Comparison of ENCODE assay signal across 9 cellular contexts in the genomic region with DNA sequence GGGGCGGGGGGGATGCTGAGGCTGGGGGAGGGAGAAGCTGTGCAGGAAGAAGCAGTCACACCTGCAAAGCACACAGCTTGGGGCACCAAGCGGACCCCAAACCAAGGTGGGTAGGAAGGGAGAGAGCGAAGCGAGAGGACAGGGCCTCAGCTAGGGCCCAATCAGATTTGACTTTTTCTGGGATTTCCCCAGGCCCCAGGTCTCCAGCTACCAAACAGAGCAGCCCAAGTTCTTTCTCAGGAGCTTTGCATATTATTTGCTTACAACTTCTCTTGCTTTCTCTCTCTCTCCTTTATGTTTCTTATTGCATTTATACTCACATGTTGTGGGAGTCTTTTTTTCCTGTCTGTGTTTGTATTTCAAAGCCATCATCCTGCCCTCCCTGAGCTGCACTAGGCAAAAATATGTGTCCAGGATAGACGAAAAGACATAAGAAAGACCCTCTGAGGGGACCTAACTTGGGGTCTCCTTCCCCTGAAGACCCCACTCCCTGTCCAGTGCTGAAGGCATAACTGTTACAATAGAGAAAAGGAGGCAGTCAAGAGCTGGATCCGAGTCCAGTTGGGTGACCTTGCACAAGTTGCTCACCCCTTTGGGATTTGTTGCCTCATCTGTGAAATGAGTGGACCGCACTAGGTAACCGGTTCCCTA. TPM values are rescaled to one million over a fixed set of nuclear protein-coding genes. Genes with fewer than 3 reads are reported as not detected.
DNase-seq lines count a peak whose midpoint lies in the region; ATAC-seq, FAIRE-seq and TF ChIP-seq lines count a peak whose summit lies in the region.
"Had no signal": no experiment of that assay in that cellular context is flagged by ENCODE, and none has a peak within 500 bp of the region (broad histone marks: within the 10 kb centered on the region; RNA-seq: fewer than 3 reads in every experiment).

No MANE protein-coding gene starts in this region.

- intact Hi-C loops in activated T-helper 2 cell treated with anti-CD3 and anti-CD28 coated beads, Interferon-gamma antibody, Interleukin-2, Interleukin-4, amounts not matched to agents 10 μg/mL and 5 μg/mL and 100 μg/mL, durations not matched to agents 14 hours and 24 hours and 36 hours (cut with micrococcal nuclease), result no loop called here
- intact Hi-C loops in kidney (cut with DNase I), result no loop called here

- no peaks in the 10 kb centered on the region for H3K79me1 ChIP-seq in mesendoderm (ENCODE audit: low read length)

- H3K9me3 ChIP-seq in kidney (ENCODE audit: control insufficient read depth in 1 of 2, low read length in 2 of 2), result no peaks in the 10 kb centered on the region

- FAIRE-seq in kidney (lab: Jason Lieb, UNC), result no peak
- FAIRE-seq: G401.6 had no signal

- H2BK120ac ChIP-seq in mesendoderm (ENCODE audit: low read depth, low read length), result no peak overlapping the region

- H3K27ac ChIP-seq in mesendoderm (ENCODE audit: low read depth, low read length), result no peak overlapping the region
- no peak overlapping the region for H3K27ac ChIP-seq in kidney (ENCODE audit: low read depth in 2 of 2, low read length in 2 of 2)

- no peaks in the 10 kb centered on the region for H3K36me3 ChIP-seq in GM06990 (ENCODE audit: control insufficient read depth, insufficient read depth, low read length)
- no peaks in the 10 kb centered on the region for H3K36me3 ChIP-seq in mesendoderm (ENCODE audit: control insufficient read depth, insufficient read depth, low read length)
- H3K36me3 ChIP-seq in kidney (ENCODE audit: control insufficient read depth in 1 of 2, insufficient read depth in 2 of 2, low read length in 2 of 2), result no peaks in the 10 kb centered on the region

- DNase-seq in GM06990 (ENCODE audit: extremely low read depth, insufficient read length) (peak; percentile 76), GM19238 (ENCODE audit: insufficient read length, low spot score) (peak; percentile 59), mesendoderm (no peak), T1000 (lab: John Stamatoyannopoulos, UW) (no peak), kidney (no peak)
- no peak for DNase-seq in activated T-helper 2 cell treated with anti-CD3 and anti-CD28 coated beads, Interferon-gamma antibody, Interleukin-2, Interleukin-4, amounts not matched to agents 10 μg/mL and 5 μg/mL and 100 μg/mL, durations not matched to agents 14 hours and 24 hours and 36 hours (ENCODE audit: low spot score)
- DNase-seq in stimulated activated CD4-positive, alpha-beta T cell treated with anti-CD3 and anti-CD28 coated beads, Interleukin-1b, Interleukin-23, amount 100 ng/mL, for 48 hours, result no peak

- H3K23ac ChIP-seq in mesendoderm (ENCODE audit: low read length), result no peak overlapping the region

- no peak overlapping the region for H2BK5ac ChIP-seq in mesendoderm (ENCODE audit: low read length)

- peaks cover 70% of the 10 kb centered on the region for H3K4me1 Mint-ChIP-seq in activated T-helper 2 cell treated with anti-CD3 and anti-CD28 coated beads, Interferon-gamma antibody, Interleukin-2, Interleukin-4, amounts not matched to agents 10 μg/mL and 5 μg/mL and 100 μg/mL, durations not matched to agents 14 hours and 24 hours and 36 hours (ENCODE audit: low read depth)

- peaks cover 12% of the 10 kb centered on the region for H3K4me1 ChIP-seq in mesendoderm (ENCODE audit: control insufficient read depth, low read depth, low read length)
- H3K4me1 ChIP-seq in kidney (ENCODE audit: control insufficient read depth in 1 of 2, insufficient read depth in 1 of 2, low read depth in 1 of 2, low read length in 2 of 2), result peaks cover 7 to 9% of the 10 kb centered on the region in 2 donors

- no peak overlapping the region for H4K8ac ChIP-seq in mesendoderm (ENCODE audit: low read depth, low read length)

- H3K9me3 Mint-ChIP-seq in activated T-helper 2 cell treated with anti-CD3 and anti-CD28 coated beads, Interferon-gamma antibody, Interleukin-2, Interleukin-4, amounts not matched to agents 10 μg/mL and 5 μg/mL and 100 μg/mL, durations not matched to agents 14 hours and 24 hours and 36 hours, result no peaks in the 10 kb centered on the region

- no peak overlapping the region for H3K4me2 ChIP-seq in mesendoderm (ENCODE audit: low read length)

- no peak overlapping the region for H3K9ac ChIP-seq in mesendoderm (ENCODE audit: low read length)
- no peak overlapping the region for H3K9ac ChIP-seq in kidney (ENCODE audit: low read length in 2 of 2)

- peak overlapping the region; percentile 98 for H3K27ac Mint-ChIP-seq in activated T-helper 2 cell treated with anti-CD3 and anti-CD28 coated beads, Interferon-gamma antibody, Interleukin-2, Interleukin-4, amounts not matched to agents 10 μg/mL and 5 μg/mL and 100 μg/mL, durations not matched to agents 14 hours and 24 hours and 36 hours

- no peak overlapping the region for H2BK15ac ChIP-seq in mesendoderm (replicated peaks; ENCODE audit: low read depth)

- no peaks in the 10 kb centered on the region for H3K27me3 Mint-ChIP-seq in activated T-helper 2 cell treated with anti-CD3 and anti-CD28 coated beads, Interferon-gamma antibody, Interleukin-2, Interleukin-4, amounts not matched to agents 10 μg/mL and 5 μg/mL and 100 μg/mL, durations not matched to agents 14 hours and 24 hours and 36 hours (ENCODE audit: low read depth)

- TF ChIP-seq CTCF in GM06990 (IDR thresholded peaks at IDR 0.05; ENCODE audit: insufficient read depth, low read length, poor library complexity, severe bottlenecking) (no peak), kidney (IDR thresholded peaks at IDR 0.05; ENCODE audit: borderline replicate concordance, extremely low read depth, insufficient read depth) (no peak)

- peak overlapping the region; percentile 42 for H3K4me3 ChIP-seq in GM06990 (replicated peaks; ENCODE audit: low read depth, low read length)
- H3K4me3 ChIP-seq in mesendoderm (ENCODE audit: low read length), result no peak overlapping the region
- no peak overlapping the region for H3K4me3 ChIP-seq in kidney (ENCODE audit: low read length in 2 of 2)

- H4K5ac ChIP-seq in mesendoderm (ENCODE audit: low read length), result no peak overlapping the region

- H3K4ac ChIP-seq in mesendoderm (ENCODE audit: low read depth, low read length), result no peak overlapping the region

- H3K27me3 ChIP-seq in GM06990 (replicated peaks; ENCODE audit: control insufficient read depth, insufficient read depth, low read length) (no peaks in the 10 kb centered on the region), mesendoderm (ENCODE audit: insufficient read depth, low read length, poor library complexity) (no peaks in the 10 kb centered on the region)

- H2AK5ac ChIP-seq in mesendoderm (ENCODE audit: low read length), result no peak overlapping the region

- H3K18ac ChIP-seq in mesendoderm (ENCODE audit: low read length), result no peak overlapping the region

- H3K4me3 Mint-ChIP-seq in activated T-helper 2 cell treated with anti-CD3 and anti-CD28 coated beads, Interferon-gamma antibody, Interleukin-2, Interleukin-4, amounts not matched to agents 10 μg/mL and 5 μg/mL and 100 μg/mL, durations not matched to agents 14 hours and 24 hours and 36 hours (ENCODE audit: low read depth), result peak overlapping the region; percentile 70

- no peaks in the 10 kb centered on the region for H3K36me3 Mint-ChIP-seq in activated T-helper 2 cell treated with anti-CD3 and anti-CD28 coated beads, Interferon-gamma antibody, Interleukin-2, Interleukin-4, amounts not matched to agents 10 μg/mL and 5 μg/mL and 100 μg/mL, durations not matched to agents 14 hours and 24 hours and 36 hours (ENCODE audit: low read depth)

- peak; percentile 36 for ATAC-seq in HG03280 (IDR thresholded peaks at IDR 0.05; ENCODE audit: unreplicated experiment)

- no peaks in the 10 kb centered on the region for H3K79me2 ChIP-seq in mesendoderm (ENCODE audit: control insufficient read depth, insufficient read depth, low read length)

- no CpG with 5 or more reads among the region's 8 CpGs for WGBS in mesendoderm (ENCODE audit: extremely low coverage, insufficient coverage, low lambda C conversion rate)

- H3K56ac ChIP-seq in mesendoderm (ENCODE audit: low read length), result no peak overlapping the region

RNA-seq across cellular contexts. Expression of gene SMNDC1, which starts 50.6 kb away (rescaled TPM):
- 40.2 and 43.1 TPM in 2 replicates for total RNA-seq in activated T-helper 2 cell treated with anti-CD3 and anti-CD28 coated beads, Interferon-gamma antibody, Interleukin-2, Interleukin-4, amounts not matched to agents 10 μg/mL and 5 μg/mL and 100 μg/mL, durations not matched to agents 14 hours and 24 hours and 36 hours
- 44.4 TPM for polyA plus RNA-seq in mesendoderm (2013, experiment 1 of 2)
- polyA plus RNA-seq in mesendoderm (2013, experiment 2 of 2), result 44.1 TPM
- 28.6 TPM for total RNA-seq in kidney
- 12.4 TPM for polyA plus RNA-seq in kidney (ENCODE audit: insufficient read depth, low read depth, low replicate concordance)

Comparison
In these comparisons a context has a peak if more than half of its experiments do, and no peak if none do; other contexts are left out.
1. DNase-seq: peak in GM06990 (single experiment) and GM19238 (single experiment); none in activated T-helper 2 cell treated with anti-CD3 and anti-CD28 coated beads, Interferon-gamma antibody, Interleukin-2, Interleukin-4, amounts not matched to agents 10 μg/mL and 5 μg/mL and 100 μg/mL, durations not matched to agents 14 hours and 24 hours and 36 hours (single experiment), mesendoderm (single experiment), T1000 (single experiment), stimulated activated CD4-positive, alpha-beta T cell treated with anti-CD3 and anti-CD28 coated beads, Interleukin-1b, Interleukin-23, amount 100 ng/mL, for 48 hours (single experiment) and kidney (single experiment).